21 cellular contexts compared by ENCODE assay signal in the genomic region with DNA sequence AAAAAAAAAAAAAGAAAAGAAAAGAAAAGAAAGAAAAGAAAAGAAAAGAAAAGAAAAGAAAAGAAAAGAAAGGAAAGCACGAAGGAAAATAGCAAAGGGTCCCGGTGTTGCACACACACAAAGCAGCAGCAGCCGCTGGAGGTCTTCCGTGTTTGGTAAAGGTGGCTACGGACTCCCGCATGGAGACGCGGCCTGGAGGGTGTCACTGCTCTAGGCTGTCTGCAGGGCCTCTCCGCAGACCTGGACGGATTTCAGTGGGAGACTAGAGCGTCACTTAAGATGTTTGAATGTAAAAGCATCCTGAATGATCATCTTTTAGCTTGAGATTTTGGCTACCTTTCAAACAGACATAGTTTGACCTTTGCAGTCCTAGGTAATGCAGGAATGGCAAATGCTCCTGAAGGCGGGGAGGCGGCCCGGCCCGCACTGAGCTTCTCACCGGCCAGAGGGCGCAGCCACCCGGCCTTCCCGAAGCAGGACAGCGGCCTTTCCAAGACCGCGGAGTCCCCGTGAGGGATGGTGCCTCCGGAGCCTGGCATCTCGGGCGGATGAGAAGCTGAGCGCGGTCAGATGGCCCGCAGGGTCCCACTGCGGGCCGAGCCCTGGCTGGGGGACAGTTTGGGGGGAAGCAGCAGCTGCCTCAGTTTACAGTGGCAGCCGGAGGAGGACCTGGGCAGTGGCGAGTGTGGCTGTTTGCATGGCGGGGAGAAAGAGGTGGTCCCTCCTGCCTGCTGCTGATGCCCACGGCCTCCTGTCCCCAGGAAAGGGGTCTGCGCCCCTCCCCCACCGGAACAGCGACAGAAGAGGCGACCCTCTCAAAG. TPM values are rescaled to one million over a fixed set of nuclear protein-coding genes. Genes with fewer than 3 reads are reported as not detected.
DNase-seq lines count a peak whose midpoint lies in the region; ATAC-seq, FAIRE-seq and TF ChIP-seq lines count a peak whose summit lies in the region.
"Had no signal": no experiment of that assay in that cellular context is flagged by ENCODE, and none has a peak within 500 bp of the region (broad histone marks: within the 10 kb centered on the region; RNA-seq: fewer than 3 reads in every experiment).

No MANE protein-coding gene starts in this region.

- peak; percentile 22 for DNase-seq in activated CD4-positive, CD25-positive, alpha-beta regulatory T cell treated with anti-CD3 and anti-CD28 coated beads, Interleukin-2, amount 50 U/mL, for 72 hours
- DNase-seq in GM23338 (ENCODE audit: low spot score) (peak; percentile 35), kidney (peak; percentile 59), osteoblast (ENCODE audit: insufficient read length, low spot score, missing footprints) (peak; percentile 73), NCI-H82 treated with DMSO at 0.1 percent for 48 hours (lab: John Stamatoyannopoulos, UW; ENCODE audit: unreplicated experiment) (no peak), sigmoid colon (no peak)
- DNase-seq: 8988T, DMS79 treated with DMSO at 0.1 percent for 48 hours, IMR-90 had no signal

- ATAC-seq in activated CD4-positive, CD25-positive, alpha-beta regulatory T cell treated with anti-CD3 and anti-CD28 coated beads, Interleukin-2, amount 50 U/mL, for 24 hours, result no peak
- peak; percentile 24 for ATAC-seq in GM23338
- no peak for ATAC-seq in HG03342 (IDR thresholded peaks at IDR 0.05; ENCODE audit: unreplicated experiment)
- ATAC-seq: GM12878 had no signal

- H3K27ac ChIP-seq in GM23338 (ENCODE audit: low read depth), result no peak overlapping the region
- no peak overlapping the region for H3K27ac ChIP-seq in kidney (ENCODE audit: low read depth in 2 of 2, low read length in 2 of 2)
- no peak overlapping the region for H3K27ac ChIP-seq in osteoblast (ENCODE audit: low read depth, low read length)
- no peak overlapping the region for H3K27ac ChIP-seq in sigmoid colon
- H3K27ac ChIP-seq: BLaER1, HL-60 had no signal

- no peaks in the 10 kb centered on the region for H3K36me3 ChIP-seq in GM23338 (ENCODE audit: insufficient read depth)
- H3K36me3 ChIP-seq in kidney (ENCODE audit: control insufficient read depth in 1 of 2, insufficient read depth in 2 of 2, low read length in 2 of 2), result no peaks in the 10 kb centered on the region
- H3K36me3 ChIP-seq in osteoblast (ENCODE audit: insufficient read depth, low read length), result no peaks in the 10 kb centered on the region
- H3K36me3 ChIP-seq in sigmoid colon, result no peaks in the 10 kb centered on the region
- H3K36me3 ChIP-seq: BLaER1, HAP-1 had no signal

- H3K9ac ChIP-seq in kidney (ENCODE audit: low read length in 2 of 2), result no peak overlapping the region
- H3K9ac ChIP-seq: BLaER1 had no signal

- H3K27me3 ChIP-seq in GM23338 (ENCODE audit: insufficient read depth), result no peaks in the 10 kb centered on the region
- peaks cover 18% of the 10 kb centered on the region for H3K27me3 ChIP-seq in osteoblast (ENCODE audit: insufficient read depth, low read length)
- H3K27me3 ChIP-seq in sigmoid colon, result peaks cover 0 to 4% (median 0%) of the 10 kb centered on the region in 3 donors

- no peak overlapping the region for H3K27ac Mint-ChIP-seq in GM23338
- H3K27ac Mint-ChIP-seq: CD14-positive monocyte; CD4-positive, alpha-beta memory T cell had no signal

- no peaks in the 10 kb centered on the region for H3K79me2 ChIP-seq in GM23338 (replicated peaks; ENCODE audit: insufficient read depth)
- H3K79me2 ChIP-seq in osteoblast (ENCODE audit: insufficient read depth, low read length), result no peaks in the 10 kb centered on the region

- H3K4me2 ChIP-seq in GM23338 (no peak overlapping the region), osteoblast (ENCODE audit: insufficient read depth, low read length) (no peak overlapping the region)
- H3K4me2 ChIP-seq: BLaER1 had no signal

- no peaks in the 10 kb centered on the region for H3K4me1 ChIP-seq in GM23338 (ENCODE audit: insufficient read depth)
- peaks cover 0 to 5% of the 10 kb centered on the region in 2 donors for H3K4me1 ChIP-seq in kidney (ENCODE audit: control insufficient read depth in 1 of 2, insufficient read depth in 1 of 2, low read depth in 1 of 2, low read length in 2 of 2)
- H3K4me1 ChIP-seq in osteoblast (ENCODE audit: insufficient read depth, low read length), result no peaks in the 10 kb centered on the region
- H3K4me1 ChIP-seq in sigmoid colon, result peaks cover 0 to 4% (median 4%) of the 10 kb centered on the region in 4 donors
- H3K4me1 ChIP-seq: HAP-1 had no signal

- no peaks in the 10 kb centered on the region for H3K36me3 Mint-ChIP-seq in GM23338 (ENCODE audit: low read depth)
- H3K36me3 Mint-ChIP-seq: CD14-positive monocyte; CD4-positive, alpha-beta memory T cell had no signal

- H3K4me3 ChIP-seq in GM23338 (no peak overlapping the region), kidney (ENCODE audit: low read length in 2 of 2) (no peak overlapping the region), osteoblast (ENCODE audit: insufficient read depth, low read length) (no peak overlapping the region), sigmoid colon (no peak overlapping the region)
- H3K4me3 ChIP-seq: BLaER1, GM12878, HAP-1 had no signal

- TF ChIP-seq CTCF in GM23338 (conservative IDR thresholded peaks at IDR 0.05; ENCODE audit: low read depth in 2 of 2) (no peak), kidney (IDR thresholded peaks at IDR 0.05; ENCODE audit: borderline replicate concordance, extremely low read depth, insufficient read depth) (no peak), osteoblast (IDR thresholded peaks at IDR 0.05; ENCODE audit: extremely low read depth, low read depth, low read length) (no peak), sigmoid colon (IDR thresholded peaks at IDR 0.05) (no peak)

- 90 to 92% methylated on average over 39 of the region's 39 CpGs for WGBS in sigmoid colon, 2 donors

- no peaks in the 10 kb centered on the region for H3K9me2 ChIP-seq in GM23338 (ENCODE audit: insufficient read depth)

- no peaks in the 10 kb centered on the region; the same call in 2 of the 3 replicates for H3K9me3 Mint-ChIP-seq in GM23338
- H3K9me3 Mint-ChIP-seq: CD14-positive monocyte; CD4-positive, alpha-beta memory T cell had no signal

- H3K9me3 ChIP-seq in kidney (ENCODE audit: control insufficient read depth in 1 of 2, low read length in 2 of 2) (no peaks in the 10 kb centered on the region), osteoblast (ENCODE audit: low read depth, low read length) (no peaks in the 10 kb centered on the region), sigmoid colon (no peaks in the 10 kb centered on the region)
- H3K9me3 ChIP-seq: BLaER1, HAP-1 had no signal

- peaks cover 2% of the 10 kb centered on the region for H3K27me3 Mint-ChIP-seq in GM23338 (ENCODE audit: insufficient read depth, low read depth, poor library complexity)

- no peak for TF ChIP-seq EP300 in sigmoid colon (IDR thresholded peaks at IDR 0.05)

- FAIRE-seq in kidney (lab: Jason Lieb, UNC), result no peak
- FAIRE-seq: GM12878, H1 had no signal

- no peak overlapping the region for H3K4me3 Mint-ChIP-seq in GM23338
- H3K4me3 Mint-ChIP-seq: CD14-positive monocyte; CD4-positive, alpha-beta memory T cell had no signal

- H2AFZ ChIP-seq in GM23338, result no peak overlapping the region
- H2AFZ ChIP-seq in osteoblast (ENCODE audit: low read length), result no peak overlapping the region

- no peaks in the 10 kb centered on the region for H3F3A ChIP-seq in GM23338 (replicated peaks; ENCODE audit: low read depth)

- TF ChIP-seq POLR2A in sigmoid colon (IDR thresholded peaks at IDR 0.05), result no peak

- intact Hi-C loops in kidney (cut with DNase I) (no loop called here), sigmoid colon (cut with DNase I) (no loop called here)

- H4K20me1 ChIP-seq in GM23338 (replicated peaks; ENCODE audit: insufficient read depth) (no peaks in the 10 kb centered on the region), osteoblast (ENCODE audit: insufficient read depth, low read length) (no peaks in the 10 kb centered on the region)
- H4K20me1 ChIP-seq: BLaER1 had no signal

- H3K4me1 Mint-ChIP-seq in GM23338, result 0 out of 3 replicates have a peak, but pooled peaks cover 2% of the 10 kb centered on the region
- H3K4me1 Mint-ChIP-seq: CD14-positive monocyte; CD4-positive, alpha-beta memory T cell had no signal

TF ChIP-seq in GM23338, 12 proteins besides CTCF, POLR2A, EP300 and RAD21 (continues in another document):
- no peak for TF ChIP-seq POLR2AphosphoS5 (IDR thresholded peaks at IDR 0.05; ENCODE audit: low read depth)

RNA-seq across cellular contexts. Expression of gene KRTAP5-5, which starts 18.5 kb away (rescaled TPM):
- total RNA-seq in GM23338 (2014; rRNA removed; shearing (Covaris generic)), result not detected in 2 replicates
- polyA plus RNA-seq in GM23338 (2016; fragmentation: Nextera tagmentation; extraction: Ambion mirVana) (not detected in 2 replicates), kidney (ENCODE audit: insufficient read depth, low read depth, low replicate concordance) (not detected), sigmoid colon (under 1 TPM in 2 of 3 donors, not detected in 1; 0.28 to 0.92 TPM)
- total RNA-seq in kidney (not detected), osteoblast (not detected in 2 replicates), sigmoid colon (not detected)
- total RNA-seq: A673; CD4-positive, alpha-beta memory T cell; GM12878; H1; HT1080; IMR-90 had no signal
- polyA plus RNA-seq: AG04450; CD14-positive monocyte; CD4-positive, alpha-beta memory T cell; GM12878; IMR-90 had no signal

RNA-seq across cellular contexts. Expression of gene KRTAP5-4, which starts 26.2 kb away (rescaled TPM):
- total RNA-seq in GM23338 (2014; rRNA removed; shearing (Covaris generic)), result not detected in 2 replicates
- polyA plus RNA-seq in GM23338 (2016; fragmentation: Nextera tagmentation; extraction: Ambion mirVana), result not detected in 2 replicates
- not detected for total RNA-seq in kidney
- not detected for polyA plus RNA-seq in kidney (ENCODE audit: insufficient read depth, low read depth, low replicate concordance)
- not detected in 2 replicates for total RNA-seq in osteoblast
- total RNA-seq in sigmoid colon, result not detected
- not detected for polyA plus RNA-seq in sigmoid colon
- total RNA-seq: A673; CD4-positive, alpha-beta memory T cell; GM12878; H1; HT1080; IMR-90 had no signal
- polyA plus RNA-seq: AG04450; CD14-positive monocyte; CD4-positive, alpha-beta memory T cell; GM12878; H1; IMR-90 had no signal

RNA-seq across cellular contexts. Expression of gene KRTAP5-3, which starts 39.8 kb away (rescaled TPM):
- not detected in 2 replicates for total RNA-seq in GM23338 (2014; rRNA removed; shearing (Covaris generic))
- polyA plus RNA-seq in GM23338 (2016; fragmentation: Nextera tagmentation; extraction: Ambion mirVana) (not detected in 2 replicates), kidney (ENCODE audit: insufficient read depth, low read depth, low replicate concordance) (not detected), sigmoid colon (not detected)
- total RNA-seq in kidney (not detected), osteoblast (not detected in 2 replicates), sigmoid colon (not detected)
- total RNA-seq: A673; CD4-positive, alpha-beta memory T cell; GM12878; H1; HT1080; IMR-90 had no signal
- polyA plus RNA-seq: AG04450; CD14-positive monocyte; CD4-positive, alpha-beta memory T cell; GM12878; H1; IMR-90 had no signal

RNA-seq across cellular contexts. Expression of gene KRTAP5-6, which starts 48.9 kb away (rescaled TPM):
- total RNA-seq in GM23338 (2014; rRNA removed; shearing (Covaris generic)), result not detected in 2 replicates
- polyA plus RNA-seq in GM23338 (2016; fragmentation: Nextera tagmentation; extraction: Ambion mirVana) (not detected in 2 replicates), kidney (ENCODE audit: insufficient read depth, low read depth, low replicate concordance) (not detected), sigmoid colon (not detected)
- total RNA-seq in kidney (not detected), osteoblast (not detected in 2 replicates), sigmoid colon (not detected)
- total RNA-seq: A673; CD4-positive, alpha-beta memory T cell; GM12878; H1; HT1080; IMR-90 had no signal
- polyA plus RNA-seq: AG04450; CD14-positive monocyte; CD4-positive, alpha-beta memory T cell; GM12878; H1; IMR-90 had no signal

RNA-seq across cellular contexts. Expression of gene KRTAP5-2, which starts 50.0 kb away (rescaled TPM):
- total RNA-seq in GM23338 (2014; rRNA removed; shearing (Covaris generic)), result not detected in 2 replicates
- not detected in 2 replicates for polyA plus RNA-seq in GM23338 (2016; fragmentation: Nextera tagmentation; extraction: Ambion mirVana)
- total RNA-seq in kidney, result not detected
- not detected for polyA plus RNA-seq in kidney (ENCODE audit: insufficient read depth, low read depth, low replicate concordance)
- total RNA-seq in osteoblast, result not detected in 2 replicates
- not detected for total RNA-seq in sigmoid colon
- under 1 TPM in 1 of 3 donors, not detected in 2; 0.29 TPM for polyA plus RNA-seq in sigmoid colon
- total RNA-seq: A673; CD4-positive, alpha-beta memory T cell; GM12878; H1; HT1080; IMR-90 had no signal
- polyA plus RNA-seq: AG04450; CD14-positive monocyte; CD4-positive, alpha-beta memory T cell; GM12878; H1; IMR-90 had no signal

Comparison
In these comparisons a context has a peak if more than half of its experiments do, and no peak if none do; other contexts are left out.
1. DNase-seq: peak in activated CD4-positive, CD25-positive, alpha-beta regulatory T cell treated with anti-CD3 and anti-CD28 coated beads, Interleukin-2, amount 50 U/mL, for 72 hours (single experiment), GM23338 (single experiment), kidney (single experiment) and osteoblast (single experiment); none in NCI-H82 treated with DMSO at 0.1 percent for 48 hours (single experiment) and sigmoid colon (single experiment).